ENCODE assay signal across 25 cellular contexts in genomic region chr4:42615131-42615776, GRCh38.
"Had no signal": no experiment of that assay in that cellular context is flagged by ENCODE, and none has a peak within 500 bp of the region (broad histone marks: within the 10 kb centered on the region; RNA-seq: fewer than 3 reads in every experiment).

No MANE protein-coding gene starts in this region.

- ATAC-seq: activated CD8-positive, alpha-beta memory T cell treated with anti-CD3 and anti-CD28 coated beads, Interleukin-2, amount 10 ng/mL, durations not matched to agents 7 days and 5 days; T-helper 17 cell; WTC11 had no signal

- H3K9me3 ChIP-seq: Peyer's patch had no signal

- DNase-seq: activated CD4-positive, alpha-beta T cell treated with anti-CD3 and anti-CD28 coated beads for 48 hours; activated CD4-positive, alpha-beta T cell treated with anti-CD3 and anti-CD28 coated beads, Interleukin-2, amount 50 U/mL, for 48 hours; activated CD4-positive, CD25-positive, alpha-beta regulatory T cell treated with anti-CD3 and anti-CD28 coated beads, Interleukin-2, amount 50 U/mL, for 72 hours; activated CD8-positive, alpha-beta memory T cell treated with anti-CD3 and anti-CD28 coated beads, Interleukin-2, amount 10 ng/mL, durations not matched to agents 7 days and 5 days; activated gamma-delta T cell; activated naive CD4-positive, alpha-beta T cell treated with anti-CD3 and anti-CD28 coated beads for 36 hours; activated T-cell treated with anti-CD3 and anti-CD28 coated beads, Interleukin-2, amount 50 U/mL, for 24 hours; amygdala; MV-4-11; NCI-H1092 treated with DMSO at 0.1 percent for 48 hours; NCI-H1417 treated with DMSO at 0.1 percent for 48 hours; NCI-H1694; NCI-H2029; NCI-H2107; NCI-H345; NCI-H510A; NCI-H526 treated with DMSO at 0.1 percent for 48 hours; NCI-H82; Peyer's patch; SHP77 treated with DMSO at 0.1 percent for 48 hours; T-helper 17 cell; T-helper 9 cell had no signal

- H3K4me3 ChIP-seq: Peyer's patch had no signal

- H3K27ac ChIP-seq: KMS-11, Peyer's patch, RWPE1 had no signal

- H3K27me3 ChIP-seq: Peyer's patch had no signal
